21 cellular contexts compared by ENCODE assay signal in genomic region chr1:229883504-229884200, GRCh38.
DNase-seq lines count a peak whose midpoint lies in the region; ATAC-seq, FAIRE-seq and TF ChIP-seq lines count a peak whose summit lies in the region.
"Had no signal": no experiment of that assay in that cellular context is flagged by ENCODE, and none has a peak within 500 bp of the region (broad histone marks: within the 10 kb centered on the region; RNA-seq: fewer than 3 reads in every experiment).

No MANE protein-coding gene starts in this region.

- CTCF ChIA-PET in activated CD8-positive, alpha-beta T cell treated with anti-CD3 and anti-CD28 coated beads, Interleukin-2, amount 10 ng/mL, durations not matched to agents 7 days and 5 days (lab: Charles Lee) = no interaction called here
- CTCF ChIA-PET in activated CD8-positive, alpha-beta T cell treated with anti-CD3 and anti-CD28 coated beads for 36 hours (lab: Charles Lee) = interaction anchor here (1.5 kb wide), 1 partner anchor 10 kb away, joined by 3 read pairs; no protein-coding TSS in a partner anchor
- CTCF ChIA-PET in H1 (lab: Charles Lee; ENCODE audit: partially characterized antibody) = interaction anchor here (0.8 to 1.5 kb wide), 3 partner anchors 16 to 237 kb away, joined by 3 to 4 read pairs (median 3); no protein-coding TSS in a partner anchor
- CTCF ChIA-PET in mammary epithelial cell (lab: Charles Lee; ENCODE audit: low non-redundant PET) = no interaction called here

- H4K5ac ChIP-seq in H9 (ENCODE audit: insufficient read length, low read depth, low read length) (no peak overlapping the region), H1 (ENCODE audit: insufficient read length, low read depth, low read length) (no peak overlapping the region)

- no peak for TF ChIP-seq RAD21 in H1 (IDR thresholded peaks at IDR 0.05 in 1 of 2, conservative IDR thresholded peaks at IDR 0.05 in 1 of 2; ENCODE audit: low read depth in 2 of 2, low read length in 2 of 2)

- H3T11ph ChIP-seq in H9 (ENCODE audit: low read length) = no peak overlapping the region

- H3K36me3 Mint-ChIP-seq in activated CD8-positive, alpha-beta T cell treated with anti-CD3 and anti-CD28 coated beads, Interleukin-2, amount 10 ng/mL, durations not matched to agents 7 days and 5 days (ENCODE audit: low read depth) = no peaks in the 10 kb centered on the region
- H3K36me3 Mint-ChIP-seq in activated CD8-positive, alpha-beta T cell treated with anti-CD3 and anti-CD28 coated beads for 36 hours (ENCODE audit: low read depth) = no peaks in the 10 kb centered on the region
- H3K36me3 Mint-ChIP-seq in H9 (ENCODE audit: insufficient read depth in 1 of 3, low read depth in 3 of 3) = no peaks in the 10 kb centered on the region

- dilution Hi-C loops in mammary epithelial cell (cut with HindIII; ENCODE audit: low sequenced_read_pairs) = loop anchor here (10.0 kb wide), 1 partner anchor 61 kb away; no protein-coding TSS in a partner anchor

- no peak overlapping the region for H3K27ac ChIP-seq in H9 (ENCODE audit: insufficient read length, low read depth, low read length)
- no peak overlapping the region for H3K27ac ChIP-seq in H1 (ENCODE audit: low read depth, low read length)
- H3K27ac ChIP-seq in pancreas = peak overlapping the region in 3 of 4 donors; percentile 25 to 67 (median 37)
- H3K27ac ChIP-seq in mammary epithelial cell (ENCODE audit: insufficient read depth, low read depth, low read length) = no peak overlapping the region

- H3K9me3 Mint-ChIP-seq in activated CD8-positive, alpha-beta T cell treated with anti-CD3 and anti-CD28 coated beads, Interleukin-2, amount 10 ng/mL, durations not matched to agents 7 days and 5 days (ENCODE audit: insufficient read depth) = no peaks in the 10 kb centered on the region
- H3K9me3 Mint-ChIP-seq in activated CD8-positive, alpha-beta T cell treated with anti-CD3 and anti-CD28 coated beads for 36 hours = no peaks in the 10 kb centered on the region
- peaks cover 0 to 2% of the 10 kb centered on the region in 2 experiments; a peak in 2 of 5 replicates for H3K9me3 Mint-ChIP-seq in H9
- H3K9me3 Mint-ChIP-seq: CD4-positive, alpha-beta T cell; HFFc6 had no signal

- no TSS peak for BruUV-seq in mammary epithelial cell (replicated peaks; lab: Mats Ljungman, UMichigan)

- no peak overlapping the region for H3K14ac ChIP-seq in H9 (ENCODE audit: insufficient read depth, low read length)
- H3K14ac ChIP-seq in H1 (ENCODE audit: insufficient read length) = no peak overlapping the region

- no peak overlapping the region for H3K4ac ChIP-seq in H9 (ENCODE audit: low read depth, low read length)
- no peak overlapping the region for H3K4ac ChIP-seq in H1 (replicated peaks; ENCODE audit: insufficient read length, low read depth, low read length)

- peak; percentile 12 for DNase-seq in activated CD8-positive, alpha-beta T cell treated with anti-CD3 and anti-CD28 coated beads, Interleukin-2, amount 10 ng/mL, durations not matched to agents 7 days and 5 days
- DNase-seq in activated CD8-positive, alpha-beta T cell treated with anti-CD3 and anti-CD28 coated beads for 36 hours = no peak
- DNase-seq in H9 (peak; percentile 8), H1 (ENCODE audit: low read depth in 1 of 2, low spot score in 2 of 2) (peak in 1 of 2 experiments; percentile 11), pancreas (peak in 1 of 6 donors; percentile 12), mammary epithelial cell (no peak)
- DNase-seq: AML-193; Calu3; CD4-positive, alpha-beta T cell; DMS79; GOT3; HFFc6; Kasumi-1; NCI-H187 treated with DMSO at 0.1 percent for 48 hours; NCI-H82 had no signal

- no CpG with 5 or more reads among the region's 7 CpGs for WGBS in H9 (ENCODE audit: extremely low coverage, insufficient read length, low lambda C conversion rate)
- WGBS in H1 (ENCODE audit: extremely low coverage in 1 of 2, insufficient coverage in 1 of 2, insufficient read length in 1 of 2, insufficient replicate concordance in 2 of 2, low coverage in 1 of 2, low lambda C conversion rate in 2 of 2, missing lambda C conversion rate in 1 of 2), 2 experiments = 86% methylated on average over 7 of the region's 7 CpGs; no CpG with 5 or more reads in 1 of the 2 experiments
- 75 to 80% methylated on average over 7 of the region's 7 CpGs for WGBS in pancreas, 2 donors
- 77% methylated on average over 7 of the region's 7 CpGs for WGBS in mammary epithelial cell (ENCODE audit: low coverage, missing lambda C conversion rate)

- H3K4me3 Mint-ChIP-seq in activated CD8-positive, alpha-beta T cell treated with anti-CD3 and anti-CD28 coated beads, Interleukin-2, amount 10 ng/mL, durations not matched to agents 7 days and 5 days = no peak overlapping the region
- H3K4me3 Mint-ChIP-seq in activated CD8-positive, alpha-beta T cell treated with anti-CD3 and anti-CD28 coated beads for 36 hours = no peak overlapping the region
- H3K4me3 Mint-ChIP-seq in H9 = no peak overlapping the region
- H3K4me3 Mint-ChIP-seq: CD4-positive, alpha-beta T cell; HFFc6 had no signal

- no peak overlapping the region for H2BK12ac ChIP-seq in H9 (ENCODE audit: insufficient read length, low read depth, low read length)
- H2BK12ac ChIP-seq in H1 (ENCODE audit: low read depth, low read length) = no peak overlapping the region

- no peak overlapping the region for H2BK15ac ChIP-seq in H9 (ENCODE audit: low read depth, low read length)
- H2BK15ac ChIP-seq in H1 (ENCODE audit: low read length) = no peak overlapping the region

- in situ Hi-C loops in mammary epithelial cell (cut with MboI; ENCODE audit: low sequenced_read_pairs in 2 of 2) = loop anchor here in 1 of 2 donors (25.0 kb wide), 1 partner anchor 104 kb away; no protein-coding TSS in a partner anchor

- H3K4me1 ChIP-seq in H9 (ENCODE audit: insufficient read depth, low read length) (no peaks in the 10 kb centered on the region), H1 (replicated peaks in 1 of 4; ENCODE audit: control insufficient read depth in 3 of 4, insufficient read depth in 4 of 4, low read length in 3 of 4) (no peaks in the 10 kb centered on the region), pancreas (peaks cover 21 to 38% (median 30%) of the 10 kb centered on the region in 3 donors), mammary epithelial cell (ENCODE audit: insufficient read depth, low read length) (peaks cover 19% of the 10 kb centered on the region)

- no peak for ATAC-seq in activated CD8-positive, alpha-beta T cell treated with anti-CD3 and anti-CD28 coated beads, Interleukin-2, amount 10 ng/mL, durations not matched to agents 7 days and 5 days
- ATAC-seq in activated CD8-positive, alpha-beta T cell treated with anti-CD3 and anti-CD28 coated beads for 36 hours = no peak
- no peak for ATAC-seq in pancreas
- ATAC-seq in HG03135 (IDR thresholded peaks at IDR 0.05; ENCODE audit: unreplicated experiment) = no peak
- ATAC-seq in HG03469 (IDR thresholded peaks at IDR 0.05; ENCODE audit: unreplicated experiment) = no peak

- H2AK5ac ChIP-seq in H9 (ENCODE audit: insufficient read length, low read length) (no peak overlapping the region), H1 (ENCODE audit: low read depth, low read length) (no peak overlapping the region)

- H2BK20ac ChIP-seq in H9 (ENCODE audit: low read depth, low read length, poor library complexity, severe bottlenecking) (no peak overlapping the region), H1 (ENCODE audit: low read length) (no peak overlapping the region)

- POLR2A ChIA-PET in activated CD8-positive, alpha-beta T cell treated with anti-CD3 and anti-CD28 coated beads, Interleukin-2, amount 10 ng/mL, durations not matched to agents 7 days and 5 days (lab: Charles Lee) = no interaction called here
- POLR2A ChIA-PET in activated CD8-positive, alpha-beta T cell treated with anti-CD3 and anti-CD28 coated beads for 36 hours (lab: Charles Lee) = interaction anchor here (1.1 kb wide), 1 partner anchor 10 kb away, joined by 3 read pairs; no protein-coding TSS in a partner anchor
- POLR2A ChIA-PET in H1 (lab: Charles Lee; ENCODE audit: partially characterized antibody) = no interaction called here

- H3K79me2 ChIP-seq in H9 (ENCODE audit: insufficient read depth, low read length) (no peaks in the 10 kb centered on the region), H1 (ENCODE audit: control insufficient read depth in 1 of 2, insufficient read depth in 2 of 2, low read length in 2 of 2) (no peaks in the 10 kb centered on the region), mammary epithelial cell (ENCODE audit: insufficient read depth, low read length) (no peaks in the 10 kb centered on the region)

- no peak overlapping the region for H3K18ac ChIP-seq in H9 (ENCODE audit: insufficient read length, low read depth, low read length)
- H3K18ac ChIP-seq in H1 (ENCODE audit: extremely low read depth, low read length) = no peak overlapping the region

- no peak for FAIRE-seq in H1 (lab: Jason Lieb, UNC)
- FAIRE-seq in pancreas (lab: Jason Lieb, UNC) = no peak
- FAIRE-seq: A204.1, GM12891, GM19239, RCC 7860 had no signal

- H4K91ac ChIP-seq in H9 (ENCODE audit: insufficient read length, low read depth, low read length) (no peak overlapping the region), H1 (replicated peaks; ENCODE audit: insufficient read length, low read length) (no peak overlapping the region)

- intact Hi-C loops in activated CD8-positive, alpha-beta T cell treated with anti-CD3 and anti-CD28 coated beads for 36 hours (cut with micrococcal nuclease) = no loop called here
- intact Hi-C loops in pancreas (cut with DNase I) (no loop called here), mammary epithelial cell (cut with micrococcal nuclease) (no loop called here)

- H3K4me2 ChIP-seq in H9 (ENCODE audit: insufficient read depth, insufficient read length, low read length) (no peak overlapping the region), H1 (ENCODE audit: insufficient read depth in 1 of 2, low read depth in 2 of 2, low read length in 2 of 2) (no peak overlapping the region), mammary epithelial cell (ENCODE audit: insufficient read depth, low read depth, low read length) (no peak overlapping the region)

- H3K36me3 ChIP-seq in H1 (ENCODE audit: control insufficient read depth in 2 of 4, insufficient read depth in 4 of 4, low read length in 3 of 4) (no peaks in the 10 kb centered on the region), pancreas (no peaks in the 10 kb centered on the region), mammary epithelial cell (ENCODE audit: insufficient read depth, low read length) (no peaks in the 10 kb centered on the region)

- TF ChIP-seq POLR2A in H1 (IDR thresholded peaks at IDR 0.05; ENCODE audit: control extremely low read depth in 1 of 2, low read depth in 2 of 2, low read length in 2 of 2) = no peak

- TF ChIP-seq EP300 in H1 (IDR thresholded peaks at IDR 0.05; ENCODE audit: borderline replicate concordance in 1 of 2, low read depth in 2 of 2, low read length in 2 of 2) = no peak

- H3K79me1 ChIP-seq in H9 (ENCODE audit: insufficient read depth, low read depth, low read length, poor library complexity, severe bottlenecking) (no peaks in the 10 kb centered on the region), H1 (ENCODE audit: low read depth, low read length) (no peaks in the 10 kb centered on the region)

- H3K27ac Mint-ChIP-seq in activated CD8-positive, alpha-beta T cell treated with anti-CD3 and anti-CD28 coated beads, Interleukin-2, amount 10 ng/mL, durations not matched to agents 7 days and 5 days = no peak overlapping the region
- no peak overlapping the region for H3K27ac Mint-ChIP-seq in activated CD8-positive, alpha-beta T cell treated with anti-CD3 and anti-CD28 coated beads for 36 hours
- 0 out of 7 replicates have a peak overlapping the region, but pooled peaks of 1 of the 3 experiments have one; percentile 39 for H3K27ac Mint-ChIP-seq in H9
- H3K27ac Mint-ChIP-seq: CD4-positive, alpha-beta T cell; HFFc6 had no signal

- H2AFZ ChIP-seq in H9 (ENCODE audit: low read length) (no peak overlapping the region), H1 (ENCODE audit: low read length) (0 out of 2 replicates have a peak overlapping the region, but pooled peaks have one; percentile 89), mammary epithelial cell (ENCODE audit: low read depth, low read length) (no peak overlapping the region)

- H2BK5ac ChIP-seq in H9 (ENCODE audit: insufficient read length, low read length) (no peak overlapping the region), H1 (ENCODE audit: low read depth, low read length) (no peak overlapping the region)

- H3K27me3 ChIP-seq in H9 (ENCODE audit: insufficient read depth, low read length) (no peaks in the 10 kb centered on the region), H1 (replicated peaks in 1 of 4; ENCODE audit: control insufficient read depth in 3 of 4, extremely low read depth in 1 of 4, insufficient read depth in 3 of 4, low read length in 3 of 4) (no peaks in the 10 kb centered on the region), pancreas (no peaks in the 10 kb centered on the region), mammary epithelial cell (ENCODE audit: insufficient read depth, low read length) (peaks cover 18% of the 10 kb centered on the region)

- H3K9ac ChIP-seq in H9 (ENCODE audit: extremely low read depth, insufficient read length, low read length) (no peak overlapping the region), H1 (replicated peaks in 1 of 4; ENCODE audit: extremely low read depth in 1 of 4, low read depth in 3 of 4, low read length in 3 of 4) (no peak overlapping the region), mammary epithelial cell (ENCODE audit: insufficient read depth, low read length) (no peak overlapping the region)

- H3K9me3 ChIP-seq in H9 (ENCODE audit: control insufficient read depth, low read depth, low read length) (no peaks in the 10 kb centered on the region), H1 (ENCODE audit: insufficient read depth in 2 of 2, low read depth in 1 of 2, low read length in 1 of 2) (no peaks in the 10 kb centered on the region), pancreas (no peaks in the 10 kb centered on the region), mammary epithelial cell (replicated peaks; ENCODE audit: insufficient read depth, low read length) (no peaks in the 10 kb centered on the region)

- H4K8ac ChIP-seq in H9 (replicated peaks; ENCODE audit: insufficient read length, low read depth, low read length) (no peak overlapping the region), H1 (ENCODE audit: extremely low read depth, insufficient read depth, low read length) (no peak overlapping the region)

- H3K4me1 Mint-ChIP-seq in activated CD8-positive, alpha-beta T cell treated with anti-CD3 and anti-CD28 coated beads, Interleukin-2, amount 10 ng/mL, durations not matched to agents 7 days and 5 days (ENCODE audit: low read depth) = no peaks in the 10 kb centered on the region
- no peaks in the 10 kb centered on the region for H3K4me1 Mint-ChIP-seq in activated CD8-positive, alpha-beta T cell treated with anti-CD3 and anti-CD28 coated beads for 36 hours (ENCODE audit: low read depth)
- H3K4me1 Mint-ChIP-seq in H9 = peaks cover 0 to 6% of the 10 kb centered on the region in 2 experiments; a peak in 1 of 4 replicates

- H3K4me3 ChIP-seq in H1 (ENCODE audit: extremely low read depth in 1 of 4, insufficient read depth in 2 of 4, low read depth in 3 of 4, low read length in 4 of 4) (no peak overlapping the region), pancreas (no peak overlapping the region), mammary epithelial cell (replicated peaks in 1 of 3; ENCODE audit: insufficient read depth in 1 of 3, low read depth in 2 of 3, low read length in 3 of 3) (no peak overlapping the region)

- H3K27me3 Mint-ChIP-seq in activated CD8-positive, alpha-beta T cell treated with anti-CD3 and anti-CD28 coated beads, Interleukin-2, amount 10 ng/mL, durations not matched to agents 7 days and 5 days (ENCODE audit: low read depth) = peaks cover 7% of the 10 kb centered on the region
- H3K27me3 Mint-ChIP-seq in activated CD8-positive, alpha-beta T cell treated with anti-CD3 and anti-CD28 coated beads for 36 hours = peaks cover 8% of the 10 kb centered on the region
- no peaks in the 10 kb centered on the region; the same call in none of the 2 replicates for H3K27me3 Mint-ChIP-seq in H9 (ENCODE audit: low read depth)

- H2BK120ac ChIP-seq in H9 (ENCODE audit: low read depth, low read length, poor library complexity, severe bottlenecking) = no peak overlapping the region
- H2BK120ac ChIP-seq in H1 (replicated peaks; ENCODE audit: low read depth, low read length) = no peak overlapping the region

- H3K23ac ChIP-seq in H9 (ENCODE audit: insufficient read length, low read depth, low read length) = no peak overlapping the region
- no peak overlapping the region for H3K23ac ChIP-seq in H1 (ENCODE audit: insufficient read length)

- H4K20me1 ChIP-seq in H9 (ENCODE audit: control insufficient read depth, insufficient read depth, insufficient read length) = no peaks in the 10 kb centered on the region
- H4K20me1 ChIP-seq in H1 (replicated peaks in 1 of 2; ENCODE audit: control insufficient read depth in 1 of 2, insufficient read depth in 2 of 2, low read length in 2 of 2) = no peaks in the 10 kb centered on the region
- peaks cover 4% of the 10 kb centered on the region for H4K20me1 ChIP-seq in mammary epithelial cell (ENCODE audit: insufficient read depth, low read length)

- TF ChIP-seq CTCF in activated CD8-positive, alpha-beta T cell treated with anti-CD3 and anti-CD28 coated beads for 36 hours (IDR thresholded peaks at IDR 0.05) = no peak
- TF ChIP-seq CTCF in H9 (conservative IDR thresholded peaks at IDR 0.05) = no peak
- TF ChIP-seq CTCF in H1 (IDR thresholded peaks at IDR 0.05; ENCODE audit: control extremely low read depth in 1 of 3, insufficient read depth in 1 of 3, low read depth in 1 of 3, low read length in 3 of 3) = no peak
- TF ChIP-seq CTCF in pancreas (IDR thresholded peaks at IDR 0.05) = no peak
- TF ChIP-seq CTCF in mammary epithelial cell (conservative IDR thresholded peaks at IDR 0.05 in 1 of 2, IDR thresholded peaks at IDR 0.05 in 1 of 2; ENCODE audit: extremely low read depth in 1 of 2, insufficient read depth in 1 of 2, low read depth in 1 of 2, low read length in 2 of 2) = no peak

- no peaks in the 10 kb centered on the region for H3K23me2 ChIP-seq in H9 (ENCODE audit: insufficient read length, low read depth, low read length, poor library complexity, severe bottlenecking)
- H3K23me2 ChIP-seq in H1 (ENCODE audit: low read depth, low read length) = peaks cover 2% of the 10 kb centered on the region; the same call in 1 of the 2 replicates

- no peak overlapping the region for H3K56ac ChIP-seq in H9 (ENCODE audit: insufficient read length, low read depth, low read length)
- H3K56ac ChIP-seq in H1 (replicated peaks; ENCODE audit: insufficient read length, low read depth, low read length) = no peak overlapping the region

Comparison
In these comparisons a context has a peak if more than half of its experiments do, and no peak if none do; other contexts are left out.
1. DNase-seq: peak in activated CD8-positive, alpha-beta T cell treated with anti-CD3 and anti-CD28 coated beads, Interleukin-2, amount 10 ng/mL, durations not matched to agents 7 days and 5 days (single experiment) and H9 (single experiment); none in activated CD8-positive, alpha-beta T cell treated with anti-CD3 and anti-CD28 coated beads for 36 hours (single experiment) and mammary epithelial cell (single experiment).
2. CTCF ChIA-PET loops: an anchor here in activated CD8-positive, alpha-beta T cell treated with anti-CD3 and anti-CD28 coated beads for 36 hours (1.5 kb wide) and H1 (0.8 to 1.5 kb wide); none called in activated CD8-positive, alpha-beta T cell treated with anti-CD3 and anti-CD28 coated beads, Interleukin-2, amount 10 ng/mL, durations not matched to agents 7 days and 5 days and mammary epithelial cell.
3. H3K27ac ChIP-seq: peak in pancreas (3 of 4); none in H9 (single experiment), H1 (single experiment) and mammary epithelial cell (single experiment).